ENCODE assay signal across 13 cellular contexts in genomic region chr1:246788895-246789338, GRCh38.
A peak's percentile ranks its signal among the peaks of the same experiment; 100 is the strongest.
DNase-seq lines count a peak whose midpoint lies in the region; ATAC-seq and TF ChIP-seq lines count a peak whose summit lies in the region.
"Had no signal": no experiment of that assay in that cellular context is flagged by ENCODE, and none has a peak within 500 bp of the region (broad histone marks: within the 10 kb centered on the region; RNA-seq: fewer than 3 reads in every experiment).

No MANE protein-coding gene starts in this region.

- peaks cover 18% of the 10 kb centered on the region for H3K4me1 Mint-ChIP-seq in activated T-cell treated with anti-CD3 and anti-CD28 coated beads, Interleukin-2, amount 50 U/mL, for 24 hours (ENCODE audit: low read depth)

- ATAC-seq in HG03460 (IDR thresholded peaks at IDR 0.05; ENCODE audit: unreplicated experiment) = no peak

- no peak overlapping the region for H3K27ac Mint-ChIP-seq in activated T-cell treated with anti-CD3 and anti-CD28 coated beads, Interleukin-2, amount 50 U/mL, for 24 hours
- H3K27ac Mint-ChIP-seq: IgD-negative memory B cell had no signal

- H3K27ac ChIP-seq in mucosa of rectum (ENCODE audit: low read depth in 2 of 2, low read length in 2 of 2) (no peak overlapping the region), tibial artery (no peak overlapping the region)
- H3K27ac ChIP-seq: 22Rv1 had no signal

- DNase-seq in activated T-cell treated with anti-CD3 and anti-CD28 coated beads, Interleukin-2, amount 50 U/mL, for 24 hours = no peak
- no peak for DNase-seq in activated T-cell treated with anti-CD3 and anti-CD28 coated beads, Interleukin-2, amount 50 U/mL, for 1 hour
- DNase-seq in fibroblast of peridontal ligament (ENCODE audit: extremely low read depth) = peak; percentile 18
- DNase-seq in tibial artery = peak in 1 of 2 donors; percentile 59
- DNase-seq in UCSD-AML1 (lab: John Stamatoyannopoulos, UW; ENCODE audit: unreplicated experiment) = no peak
- DNase-seq in NCI-H2107 treated with DMSO at 0.1 percent for 48 hours (lab: John Stamatoyannopoulos, UW; ENCODE audit: unreplicated experiment) = no peak
- DNase-seq: effector CD4-positive, alpha-beta T cell; NCI-H524; substantia nigra had no signal

- H3K9me3 ChIP-seq in mucosa of rectum (ENCODE audit: control insufficient read depth in 2 of 2, low read length in 2 of 2) = no peaks in the 10 kb centered on the region
- H3K9me3 ChIP-seq in tibial artery = no peaks in the 10 kb centered on the region

- H3K9ac ChIP-seq in mucosa of rectum (ENCODE audit: low read depth in 1 of 2, low read length in 2 of 2) = no peak overlapping the region

- intact Hi-C loops in tibial artery (cut with DNase I; ENCODE audit: low total_unique reads) = no loop called here

- H3K4me1 ChIP-seq in mucosa of rectum (ENCODE audit: control insufficient read depth in 2 of 2, insufficient read depth in 2 of 2, low read length in 2 of 2) = peaks cover 2 to 5% of the 10 kb centered on the region in 2 donors
- peaks cover 0 to 11% (median 5%) of the 10 kb centered on the region in 4 donors for H3K4me1 ChIP-seq in tibial artery

- no peaks in the 10 kb centered on the region for H3K36me3 ChIP-seq in mucosa of rectum (ENCODE audit: control insufficient read depth in 2 of 2, insufficient read depth in 2 of 2, low read length in 2 of 2)
- no peaks in the 10 kb centered on the region for H3K36me3 ChIP-seq in tibial artery

- H3K27me3 ChIP-seq in mucosa of rectum (ENCODE audit: control insufficient read depth in 2 of 2, insufficient read depth in 2 of 2, low read length in 2 of 2) (no peaks in the 10 kb centered on the region), tibial artery (peaks cover 0 to 49% of the 10 kb centered on the region in 2 donors)

- peaks cover 29% of the 10 kb centered on the region for H3K27me3 Mint-ChIP-seq in activated T-cell treated with anti-CD3 and anti-CD28 coated beads, Interleukin-2, amount 50 U/mL, for 24 hours

- no peaks in the 10 kb centered on the region for H3K9me3 Mint-ChIP-seq in activated T-cell treated with anti-CD3 and anti-CD28 coated beads, Interleukin-2, amount 50 U/mL, for 24 hours

- H3K4me3 ChIP-seq in mucosa of rectum (ENCODE audit: low read length in 2 of 2) = peak overlapping the region; percentile 20 to 26
- H3K4me3 ChIP-seq in tibial artery = peak overlapping the region; percentile 8 to 36

- H3K36me3 Mint-ChIP-seq in activated T-cell treated with anti-CD3 and anti-CD28 coated beads, Interleukin-2, amount 50 U/mL, for 24 hours (ENCODE audit: low read depth) = no peaks in the 10 kb centered on the region
- H3K36me3 Mint-ChIP-seq: IgD-negative memory B cell had no signal

- no peak for TF ChIP-seq CTCF in tibial artery (IDR thresholded peaks at IDR 0.05)

- peak overlapping the region; percentile 35 for H3K4me3 Mint-ChIP-seq in activated T-cell treated with anti-CD3 and anti-CD28 coated beads, Interleukin-2, amount 50 U/mL, for 24 hours
